In the genomic region with DNA sequence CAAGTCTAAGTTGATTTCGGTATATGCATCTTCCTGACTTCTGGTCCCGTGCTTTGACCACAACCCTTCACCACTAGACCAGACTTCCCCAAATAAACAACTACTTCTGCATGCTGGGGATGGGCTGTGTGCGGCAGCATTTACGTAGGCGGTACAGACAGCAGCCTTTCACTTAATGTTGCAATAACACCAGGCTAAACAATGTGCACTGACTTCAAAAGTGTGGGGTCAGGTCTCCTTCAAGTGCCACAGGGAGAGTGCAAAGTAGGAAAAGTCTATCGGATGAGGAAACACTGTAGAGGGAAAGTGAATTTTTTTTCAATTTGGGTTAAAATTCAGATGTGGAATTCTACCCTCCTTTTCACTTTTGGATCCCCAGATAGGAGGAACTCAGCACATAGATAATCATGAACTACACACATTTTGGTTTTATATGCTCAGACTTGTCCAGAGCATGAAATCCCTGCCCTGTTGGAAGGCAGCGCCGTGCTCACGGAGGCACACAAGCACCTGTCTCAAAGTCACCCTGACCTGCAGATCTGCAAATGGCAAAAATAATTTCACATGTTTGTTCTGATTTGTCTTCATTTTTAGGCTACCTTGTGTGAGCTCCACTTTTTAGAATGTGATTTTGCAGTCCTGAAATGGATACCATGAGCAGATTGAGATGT, we compare ENCODE assay signal across 8 cellular contexts. TPM values are rescaled to one million over a fixed set of nuclear protein-coding genes. Genes with fewer than 3 reads are reported as not detected.
DNase-seq lines count a peak whose midpoint lies in the region; ATAC-seq and TF ChIP-seq lines count a peak whose summit lies in the region.

No MANE protein-coding gene starts in this region.

- H3K9me3 ChIP-seq in right atrium auricular region: no peaks in the 10 kb centered on the region

- no peak for ATAC-seq in activated CD8-positive, alpha-beta T cell treated with anti-CD3 and anti-CD28 coated beads, Interleukin-2, amount 10 ng/mL, durations not matched to agents 7 days and 5 days
- ATAC-seq in HG03378 (IDR thresholded peaks at IDR 0.05; ENCODE audit: unreplicated experiment): no peak

- no peak overlapping the region for H3K4me3 Mint-ChIP-seq in activated CD8-positive, alpha-beta T cell treated with anti-CD3 and anti-CD28 coated beads, Interleukin-2, amount 10 ng/mL, durations not matched to agents 7 days and 5 days
- H3K4me3 Mint-ChIP-seq in nephron progenitor cell: no peak overlapping the region

- no peak for TF ChIP-seq CTCF in right atrium auricular region (IDR thresholded peaks at IDR 0.05)
- no peak for TF ChIP-seq CTCF in nephron progenitor cell (IDR thresholded peaks at IDR 0.05)

- no peaks in the 10 kb centered on the region for H3K36me3 Mint-ChIP-seq in activated CD8-positive, alpha-beta T cell treated with anti-CD3 and anti-CD28 coated beads, Interleukin-2, amount 10 ng/mL, durations not matched to agents 7 days and 5 days (ENCODE audit: low read depth)
- no peaks in the 10 kb centered on the region for H3K36me3 Mint-ChIP-seq in nephron progenitor cell (ENCODE audit: low read depth)

- H3K27ac ChIP-seq in right atrium auricular region: peak overlapping the region; percentile 99 to 100

- H3K4me3 ChIP-seq in right atrium auricular region: no peak overlapping the region

- H3K36me3 ChIP-seq in right atrium auricular region: peaks cover 13% of the 10 kb centered on the region

- CTCF ChIA-PET in activated CD8-positive, alpha-beta T cell treated with anti-CD3 and anti-CD28 coated beads, Interleukin-2, amount 10 ng/mL, durations not matched to agents 7 days and 5 days (lab: Charles Lee): interaction anchor here (1.8 kb wide), 1 partner anchor 16 kb away, joined by 7 read pairs; no protein-coding TSS in a partner anchor

- POLR2A ChIA-PET in activated CD8-positive, alpha-beta T cell treated with anti-CD3 and anti-CD28 coated beads, Interleukin-2, amount 10 ng/mL, durations not matched to agents 7 days and 5 days (lab: Charles Lee): interaction anchor here (0.6 kb wide), 1 partner anchor 129 kb away, joined by 3 read pairs; no protein-coding TSS in a partner anchor

- peak; percentile 89 for DNase-seq in KBM-7
- peak; percentile 54 for DNase-seq in activated CD8-positive, alpha-beta T cell treated with anti-CD3 and anti-CD28 coated beads, Interleukin-2, amount 10 ng/mL, durations not matched to agents 7 days and 5 days
- DNase-seq in right atrium auricular region (ENCODE audit: low spot score): peak; percentile 85
- DNase-seq in stimulated activated naive CD4-positive, alpha-beta T cell (lab: John Stamatoyannopoulos, UW): peak; percentile 27 to 73 (median 60)
- DNase-seq in DMS53 treated with DMSO at 0.1 percent for 48 hours (lab: John Stamatoyannopoulos, UW; ENCODE audit: unreplicated experiment): no peak
- DNase-seq in nephron progenitor cell: no peak
- DNase-seq in DMS79 (lab: John Stamatoyannopoulos, UW): no peak

- no peaks in the 10 kb centered on the region for H3K9me3 Mint-ChIP-seq in activated CD8-positive, alpha-beta T cell treated with anti-CD3 and anti-CD28 coated beads, Interleukin-2, amount 10 ng/mL, durations not matched to agents 7 days and 5 days (ENCODE audit: insufficient read depth)
- H3K9me3 Mint-ChIP-seq in nephron progenitor cell: no peaks in the 10 kb centered on the region

- peaks cover 44% of the 10 kb centered on the region for H3K4me1 Mint-ChIP-seq in activated CD8-positive, alpha-beta T cell treated with anti-CD3 and anti-CD28 coated beads, Interleukin-2, amount 10 ng/mL, durations not matched to agents 7 days and 5 days (ENCODE audit: low read depth)
- H3K4me1 Mint-ChIP-seq in nephron progenitor cell: peaks cover 53% of the 10 kb centered on the region

- in situ Hi-C loops in KBM-7 (cut with MboI; ENCODE audit: low pct_unique_long_range_greater_than_20kb, low sequenced_read_pairs): no loop called here

- H3K27me3 Mint-ChIP-seq in activated CD8-positive, alpha-beta T cell treated with anti-CD3 and anti-CD28 coated beads, Interleukin-2, amount 10 ng/mL, durations not matched to agents 7 days and 5 days (ENCODE audit: low read depth): peaks cover 62% of the 10 kb centered on the region
- H3K27me3 Mint-ChIP-seq in nephron progenitor cell (ENCODE audit: low read depth, poor library complexity): peaks cover 36% of the 10 kb centered on the region

- no peaks in the 10 kb centered on the region for H3K27me3 ChIP-seq in right atrium auricular region

- no peak overlapping the region for H3K27ac Mint-ChIP-seq in activated CD8-positive, alpha-beta T cell treated with anti-CD3 and anti-CD28 coated beads, Interleukin-2, amount 10 ng/mL, durations not matched to agents 7 days and 5 days
- no peak overlapping the region for H3K27ac Mint-ChIP-seq in nephron progenitor cell

- H3K4me1 ChIP-seq in right atrium auricular region: peaks cover 0 to 37% of the 10 kb centered on the region in 2 donors

RNA-seq across cellular contexts. Expression of gene FOS, which starts 3.6 kb away (rescaled TPM):
- 100 to 1,000 TPM; 201 to 219 TPM for total RNA-seq in activated CD8-positive, alpha-beta T cell treated with anti-CD3 and anti-CD28 coated beads, Interleukin-2, amount 10 ng/mL, durations not matched to agents 7 days and 5 days
- total RNA-seq in right atrium auricular region: 100 to 1,000 TPM; 232 to 555 TPM

Comparison
In these comparisons a context has a peak if more than half of its experiments do, and no peak if none do; other contexts are left out.
1. DNase-seq: peak in KBM-7 (single experiment), activated CD8-positive, alpha-beta T cell treated with anti-CD3 and anti-CD28 coated beads, Interleukin-2, amount 10 ng/mL, durations not matched to agents 7 days and 5 days (single experiment), right atrium auricular region (single experiment) and stimulated activated naive CD4-positive, alpha-beta T cell (6 of 6); none in DMS53 treated with DMSO at 0.1 percent for 48 hours (single experiment), nephron progenitor cell (single experiment) and DMS79 (single experiment).